In the genomic region with DNA sequence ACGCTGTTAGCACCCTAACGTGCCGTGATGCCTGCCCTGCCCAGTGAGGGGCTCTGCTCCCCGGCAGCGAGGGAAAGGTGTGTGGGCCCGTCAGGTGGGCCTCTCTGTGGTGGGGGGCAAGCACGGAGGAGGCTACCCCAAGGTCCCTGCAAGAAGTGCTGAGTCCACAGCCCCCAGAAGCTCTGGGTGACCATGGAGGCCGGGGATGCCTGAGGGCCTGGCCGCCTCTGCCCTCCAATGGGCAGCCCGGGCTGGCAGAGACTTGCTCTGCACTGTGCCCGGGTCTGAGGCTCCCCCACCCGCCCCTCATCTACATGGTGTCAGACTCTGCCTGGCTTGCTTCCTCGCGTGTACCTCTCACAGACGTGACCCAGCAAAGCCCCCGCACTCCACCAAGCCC, we compare ENCODE assay signal across 15 cellular contexts. TPM values are rescaled to one million over a fixed set of nuclear protein-coding genes. Genes with fewer than 3 reads are reported as not detected.
DNase-seq lines count a peak whose midpoint lies in the region; ATAC-seq and TF ChIP-seq lines count a peak whose summit lies in the region.
"Had no signal": no experiment of that assay in that cellular context is flagged by ENCODE, and none has a peak within 500 bp of the region (broad histone marks: within the 10 kb centered on the region; RNA-seq: fewer than 3 reads in every experiment).

No MANE protein-coding gene starts in this region.

- CTCF ChIA-PET in RWPE1 (lab: Yijun Ruan, JAX), result no interaction called here

- POLR2A ChIA-PET in RWPE1 (lab: Yijun Ruan, JAX; ENCODE audit: low non-redundant PET), result no interaction called here

- DNase-seq in Right ventricle myocardium inferior (ENCODE audit: missing footprints) (peak; percentile 27), left ventricle myocardium superior (no peak), RWPE1 (ENCODE audit: low spot score) (no peak), iPS-NIHi11 (ENCODE audit: low spot score) (peak; percentile 14), NCI-H1092 treated with DMSO at 0.1 percent for 48 hours (lab: John Stamatoyannopoulos, UW) (no peak)
- no peak for DNase-seq in stimulated activated naive B cell treated with anti-CD40 and anti-IgM and Interleukin-4, amounts not matched to agents 10 μg/mL and 1 μg/mL and 100 μg/mL, for 72 hours
- no peak for DNase-seq in stimulated activated CD4-positive, alpha-beta T cell treated with anti-CD3 and anti-CD28 coated beads, Interleukin-4, amount 100 ng/mL, for 1 hour
- DNase-seq: 8988T, DMS153, DMS79, GDM1, GM23248 had no signal

- H3K9me3 Mint-ChIP-seq in stimulated activated naive B cell treated with anti-CD40 and anti-IgM and Interleukin-4, amounts not matched to agents 10 μg/mL and 1 μg/mL and 100 μg/mL, for 72 hours, result no peaks in the 10 kb centered on the region
- H3K9me3 Mint-ChIP-seq: CD14-positive monocyte; CD4-positive, alpha-beta memory T cell had no signal

- H3K27ac ChIP-seq in RWPE1, result 0 out of 2 replicates have a peak overlapping the region, but pooled peaks have one; percentile 2
- H3K27ac ChIP-seq: BLaER1, GM23248 had no signal

- no peak for TF ChIP-seq CTCF in RWPE1 (conservative IDR thresholded peaks at IDR 0.05; ENCODE audit: low read depth)

- H3K4me3 Mint-ChIP-seq in stimulated activated naive B cell treated with anti-CD40 and anti-IgM and Interleukin-4, amounts not matched to agents 10 μg/mL and 1 μg/mL and 100 μg/mL, for 72 hours, result no peak overlapping the region
- H3K4me3 Mint-ChIP-seq: CD14-positive monocyte had no signal

- ATAC-seq in Right ventricle myocardium inferior (no peak), left ventricle myocardium superior (no peak)
- ATAC-seq in stimulated activated naive B cell treated with anti-CD40 and anti-IgM and Interleukin-4, amounts not matched to agents 10 μg/mL and 1 μg/mL and 100 μg/mL, for 72 hours (replicated peaks), result no peak

- H3K36me3 Mint-ChIP-seq in stimulated activated naive B cell treated with anti-CD40 and anti-IgM and Interleukin-4, amounts not matched to agents 10 μg/mL and 1 μg/mL and 100 μg/mL, for 72 hours, result peaks cover 37 to 50% of the 10 kb centered on the region in 2 donors

- H3K27me3 Mint-ChIP-seq in stimulated activated naive B cell treated with anti-CD40 and anti-IgM and Interleukin-4, amounts not matched to agents 10 μg/mL and 1 μg/mL and 100 μg/mL, for 72 hours, result no peaks in the 10 kb centered on the region
- H3K27me3 Mint-ChIP-seq: CD4-positive, alpha-beta memory T cell had no signal

- peaks cover 19 to 33% of the 10 kb centered on the region in 2 donors for H3K4me1 Mint-ChIP-seq in stimulated activated naive B cell treated with anti-CD40 and anti-IgM and Interleukin-4, amounts not matched to agents 10 μg/mL and 1 μg/mL and 100 μg/mL, for 72 hours

- intact Hi-C loops in Right ventricle myocardium inferior (cut with DNase I), result no loop called here
- intact Hi-C loops in left ventricle myocardium superior (cut with micrococcal nuclease), result no loop called here

- no peak overlapping the region for H3K27ac Mint-ChIP-seq in stimulated activated naive B cell treated with anti-CD40 and anti-IgM and Interleukin-4, amounts not matched to agents 10 μg/mL and 1 μg/mL and 100 μg/mL, for 72 hours
- H3K27ac Mint-ChIP-seq: CD4-positive, alpha-beta memory T cell had no signal

RNA-seq across cellular contexts. Expression of a gene that starts 12.2 kb away (rescaled TPM):
- total RNA-seq in Right ventricle myocardium inferior (44.6 TPM), left ventricle myocardium superior (46.6 TPM)

RNA-seq across cellular contexts. Expression of a gene that starts 43.8 kb away (rescaled TPM):
- total RNA-seq in Right ventricle myocardium inferior (58.0 TPM), left ventricle myocardium superior (53.7 TPM)

RNA-seq across cellular contexts. Expression of a gene that starts 44.0 kb away (rescaled TPM):
- total RNA-seq in Right ventricle myocardium inferior (11.1 TPM), left ventricle myocardium superior (13.8 TPM)

Comparison
In these comparisons a context has a peak if more than half of its experiments do, and no peak if none do; other contexts are left out.
1. DNase-seq: peak in Right ventricle myocardium inferior (single experiment) and iPS-NIHi11 (single experiment); none in left ventricle myocardium superior (single experiment), RWPE1 (single experiment), NCI-H1092 treated with DMSO at 0.1 percent for 48 hours (single experiment), stimulated activated naive B cell treated with anti-CD40 and anti-IgM and Interleukin-4, amounts not matched to agents 10 μg/mL and 1 μg/mL and 100 μg/mL, for 72 hours (single experiment) and stimulated activated CD4-positive, alpha-beta T cell treated with anti-CD3 and anti-CD28 coated beads, Interleukin-4, amount 100 ng/mL, for 1 hour (single experiment).